ENCODE assay signal across 8 cellular contexts in the genomic region with DNA sequence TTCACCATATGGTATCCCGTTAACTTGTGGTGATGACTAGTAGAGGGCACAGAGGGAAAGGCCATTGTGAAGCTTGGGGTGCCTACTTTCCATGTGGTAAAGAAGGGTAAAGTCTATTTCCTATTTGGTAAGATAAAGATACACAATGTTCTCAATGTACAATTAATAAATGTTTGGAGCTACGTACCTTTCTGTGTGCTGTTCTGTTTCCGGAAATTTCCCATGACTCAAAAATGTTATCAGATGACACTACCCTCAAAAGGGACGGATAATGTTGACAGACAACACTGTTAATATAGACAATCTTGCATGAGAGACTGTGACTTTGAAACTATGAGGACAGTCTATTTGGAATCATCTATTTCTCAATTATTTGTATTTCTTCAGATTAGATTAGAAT. TPM values are rescaled to one million over a fixed set of nuclear protein-coding genes. Genes with fewer than 3 reads are reported as not detected.
"Had no signal": no experiment of that assay in that cellular context is flagged by ENCODE, and none has a peak within 500 bp of the region (broad histone marks: within the 10 kb centered on the region; RNA-seq: fewer than 3 reads in every experiment).

No MANE protein-coding gene starts in this region.

- ATAC-seq: GM12878 had no signal

- FAIRE-seq: GM12878, GM12891, GM12892, GM18507, GM19239 had no signal

- H3K4me3 ChIP-seq: GM12878 had no signal

- DNase-seq: GDM1, GF-D8 had no signal

RNA-seq across cellular contexts. Expression of gene SULT1C3, which starts 4.2 kb away (rescaled TPM):
- total RNA-seq: G401, GM12878 had no signal
- polyA plus RNA-seq: GM12878 had no signal
